14 cellular contexts compared by ENCODE assay signal in genomic region chr5:148904440-148904839, GRCh38.
A peak's percentile ranks its signal among the peaks of the same experiment; 100 is the strongest.
DNase-seq lines count a peak whose midpoint lies in the region; TF ChIP-seq lines count a peak whose summit lies in the region.
"Had no signal": no experiment of that assay in that cellular context is flagged by ENCODE, and none has a peak within 500 bp of the region (broad histone marks: within the 10 kb centered on the region; RNA-seq: fewer than 3 reads in every experiment).

No MANE protein-coding gene starts in this region.

- peaks cover 14% of the 10 kb centered on the region for H3K4me1 ChIP-seq in prostate gland (replicated peaks)

- WGBS in prostate gland = 27% methylated on average over 1 of the region's 1 CpG

- TF ChIP-seq POLR2A in prostate gland (IDR thresholded peaks at IDR 0.05) = no peak

- peak overlapping the region; percentile 77 to 88 for H3K27ac ChIP-seq in prostate gland

- DNase-seq in C1 segment of cervical spinal cord (lab: John Stamatoyannopoulos, UW) = peak in 9 of 14 donors; percentile 15 to 65 (median 41)
- peak; percentile 48 for DNase-seq in astrocyte of the hippocampus (ENCODE audit: low read depth, low spot score)
- peak; percentile 46 to 48 for DNase-seq in hippocampal formation (lab: John Stamatoyannopoulos, UW)
- DNase-seq in prostate gland (ENCODE audit: low spot score) = peak; percentile 86
- no peak for DNase-seq in GM13976 (ENCODE audit: low spot score)
- no peak for DNase-seq in SIG-M5 treated with dmso at 0.1 percent for 504 hours (lab: John Stamatoyannopoulos, UW; ENCODE audit: unreplicated experiment)
- DNase-seq in NCI-H82 (lab: John Stamatoyannopoulos, UW) = no peak
- no peak for DNase-seq in NCI-H774 (lab: John Stamatoyannopoulos, UW)
- DNase-seq: activated CD4-positive, CD25-positive, alpha-beta regulatory T cell treated with anti-CD3 and anti-CD28 coated beads, Interleukin-2, amount 50 U/mL, for 72 hours; foreskin melanocyte; kidney; naive thymus-derived CD8-positive, alpha-beta T cell; NCI-H2081 treated with DMSO at 0.1 percent for 48 hours had no signal

- in situ Hi-C loops in GM13976 (cut with MboI; ENCODE audit: low sequenced_read_pairs, unreplicated experiment) = no loop called here

- no peak overlapping the region for H3K4me3 ChIP-seq in prostate gland
- H3K4me3 ChIP-seq: smooth muscle cell had no signal

- intact Hi-C loops in prostate gland (cut with DNase I) = no loop called here

- no peaks in the 10 kb centered on the region for H3K36me3 ChIP-seq in prostate gland

- no peaks in the 10 kb centered on the region for H3K27me3 ChIP-seq in prostate gland (replicated peaks; ENCODE audit: insufficient read depth)

- TF ChIP-seq CTCF in prostate gland (IDR thresholded peaks at IDR 0.05) (no peak), GM13976 (IDR thresholded peaks at IDR 0.05; ENCODE audit: borderline replicate concordance, control extremely low read depth, extremely low read depth, insufficient read depth, missing control alignments) (no peak)

- no peaks in the 10 kb centered on the region for H3K9me3 ChIP-seq in prostate gland

Comparison
In these comparisons a context has a peak if more than half of its experiments do, and no peak if none do; other contexts are left out.
1. DNase-seq: peak in C1 segment of cervical spinal cord (9 of 14), astrocyte of the hippocampus (single experiment), hippocampal formation (2 of 2) and prostate gland (single experiment); none in GM13976 (single experiment), SIG-M5 treated with dmso at 0.1 percent for 504 hours (single experiment), NCI-H82 (single experiment) and NCI-H774 (single experiment).